ENCODE assay signal across 27 cellular contexts in the genomic region with DNA sequence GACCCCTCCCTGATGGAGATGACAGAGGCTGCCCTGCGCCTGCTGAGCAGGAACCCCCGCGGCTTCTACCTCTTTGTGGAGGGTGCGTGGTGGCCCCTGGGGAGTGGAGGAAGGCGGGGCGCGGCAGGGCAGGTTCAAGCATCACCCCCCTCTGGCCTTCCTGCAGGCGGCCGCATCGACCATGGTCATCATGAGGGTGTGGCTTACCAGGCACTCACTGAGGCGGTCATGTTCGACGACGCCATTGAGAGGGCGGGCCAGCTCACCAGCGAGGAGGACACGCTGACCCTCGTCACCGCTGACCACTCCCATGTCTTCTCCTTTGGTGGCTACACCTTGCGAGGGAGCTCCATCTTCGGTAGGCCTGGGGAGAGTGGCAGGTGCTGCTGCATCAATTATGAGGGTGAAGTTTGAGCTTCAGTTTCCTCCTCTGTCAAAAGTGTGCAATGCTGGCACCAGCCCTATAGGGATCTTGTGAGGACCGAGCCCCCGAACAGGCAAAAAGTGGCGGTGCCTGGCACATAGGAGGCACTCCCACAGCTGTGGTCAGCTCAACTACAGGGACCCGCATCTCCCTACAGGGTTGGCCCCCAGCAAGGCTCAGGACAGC. TPM values are rescaled to one million over a fixed set of nuclear protein-coding genes. Genes with fewer than 3 reads are reported as not detected.
"Had no signal": no experiment of that assay in that cellular context is flagged by ENCODE, and none has a peak within 500 bp of the region (broad histone marks: within the 10 kb centered on the region; RNA-seq: fewer than 3 reads in every experiment).

No MANE protein-coding gene starts in this region.

- H3K4me3 ChIP-seq: left ventricle myocardium inferior, right lobe of liver, stomach, suprapubic skin, tibial nerve, vagina had no signal

- H3K27me3 ChIP-seq: right lobe of liver, vagina had no signal

- H3K27ac ChIP-seq: foreskin keratinocyte, left ventricle myocardium inferior, right lobe of liver, stomach, suprapubic skin, tibial nerve, vagina had no signal

- H3K9me3 ChIP-seq: left ventricle myocardium inferior, right lobe of liver, stomach, suprapubic skin, tibial nerve, vagina had no signal

- H3K4me1 ChIP-seq: foreskin keratinocyte, left ventricle myocardium inferior, right lobe of liver, stomach, suprapubic skin, tibial nerve, vagina had no signal

- H3K4me1 Mint-ChIP-seq: activated CD4-positive, alpha-beta T cell treated with anti-CD3 and anti-CD28 coated beads, Interleukin-2, amount 10 ng/mL, durations not matched to agents 24 days and 14 days; activated naive CD8-positive, alpha-beta T cell treated with anti-CD3 and anti-CD28 coated beads, Interleukin-2, amount 50 U/mL, for 24 hours; stimulated activated memory B cell treated with anti-CD40 and anti-IgM and Interleukin-4, amounts not matched to agents 10 μg/mL and 1 μg/mL and 100 μg/mL, for 72 hours had no signal

- H3K36me3 ChIP-seq: left ventricle myocardium inferior, right lobe of liver, stomach, suprapubic skin, tibial nerve, vagina had no signal

- H3K36me3 Mint-ChIP-seq: stimulated activated memory B cell treated with anti-CD40 and anti-IgM and Interleukin-4, amounts not matched to agents 10 μg/mL and 1 μg/mL and 100 μg/mL, for 72 hours had no signal

- DNase-seq: activated CD4-positive, alpha-beta T cell treated with anti-CD3 and anti-CD28 coated beads, Interleukin-2, amount 10 ng/mL, durations not matched to agents 24 days and 14 days; activated CD8-positive, alpha-beta T cell treated with anti-CD3 and anti-CD28 coated beads for 36 hours; activated naive CD4-positive, alpha-beta T cell treated with anti-CD3 and anti-CD28 coated beads for 36 hours; activated naive CD8-positive, alpha-beta T cell treated with anti-CD3 and anti-CD28 coated beads, Interleukin-2, amount 50 U/mL, for 24 hours; activated T-cell treated with anti-CD3 and anti-CD28 coated beads, Interleukin-2, amount 50 U/mL, for 1 hour; dermis blood vessel endothelial cell; effector CD8-positive, alpha-beta T cell; foreskin keratinocyte; left ventricle myocardium inferior; mammary epithelial cell; occipital lobe; small intestine; stimulated activated CD4-positive, alpha-beta T cell treated with anti-CD3 and anti-CD28 coated beads, Interleukin-15, amount 100 ng/mL, for 24 hours; stomach had no signal

- H3K27ac Mint-ChIP-seq: activated CD4-positive, alpha-beta T cell treated with anti-CD3 and anti-CD28 coated beads, Interleukin-2, amount 10 ng/mL, durations not matched to agents 24 days and 14 days; activated CD8-positive, alpha-beta T cell treated with anti-CD3 and anti-CD28 coated beads for 36 hours; activated naive CD4-positive, alpha-beta T cell treated with anti-CD3 and anti-CD28 coated beads for 36 hours; activated naive CD8-positive, alpha-beta T cell treated with anti-CD3 and anti-CD28 coated beads, Interleukin-2, amount 50 U/mL, for 24 hours; activated T-helper 2 cell treated with anti-CD3 and anti-CD28 coated beads, Interferon-gamma antibody, Interleukin-2, Interleukin-4, amounts not matched to agents 10 μg/mL and 5 μg/mL and 100 μg/mL, durations not matched to agents 14 hours and 24 hours and 36 hours; stimulated activated memory B cell treated with anti-CD40 and anti-IgM and Interleukin-4, amounts not matched to agents 10 μg/mL and 1 μg/mL and 100 μg/mL, for 72 hours had no signal

- ATAC-seq: activated CD8-positive, alpha-beta T cell treated with anti-CD3 and anti-CD28 coated beads for 36 hours; activated naive CD8-positive, alpha-beta T cell treated with anti-CD3 and anti-CD28 coated beads, Interleukin-2, amount 50 U/mL, for 24 hours; foreskin keratinocyte; right lobe of liver; stimulated activated memory B cell treated with anti-CD40 and anti-IgM and Interleukin-4, amounts not matched to agents 10 μg/mL and 1 μg/mL and 100 μg/mL, for 72 hours had no signal

- H3K4me3 Mint-ChIP-seq: activated CD4-positive, alpha-beta T cell treated with anti-CD3 and anti-CD28 coated beads, Interleukin-2, amount 10 ng/mL, durations not matched to agents 24 days and 14 days; activated CD8-positive, alpha-beta T cell treated with anti-CD3 and anti-CD28 coated beads for 36 hours; activated naive CD4-positive, alpha-beta T cell treated with anti-CD3 and anti-CD28 coated beads for 36 hours; activated naive CD8-positive, alpha-beta T cell treated with anti-CD3 and anti-CD28 coated beads, Interleukin-2, amount 50 U/mL, for 24 hours; stimulated activated memory B cell treated with anti-CD40 and anti-IgM and Interleukin-4, amounts not matched to agents 10 μg/mL and 1 μg/mL and 100 μg/mL, for 72 hours had no signal

- H3K9me3 Mint-ChIP-seq: activated CD4-positive, alpha-beta T cell treated with anti-CD3 and anti-CD28 coated beads, Interleukin-2, amount 10 ng/mL, durations not matched to agents 24 days and 14 days; activated CD8-positive, alpha-beta T cell treated with anti-CD3 and anti-CD28 coated beads for 36 hours; activated naive CD4-positive, alpha-beta T cell treated with anti-CD3 and anti-CD28 coated beads for 36 hours; activated naive CD8-positive, alpha-beta T cell treated with anti-CD3 and anti-CD28 coated beads, Interleukin-2, amount 50 U/mL, for 24 hours; activated T-helper 2 cell treated with anti-CD3 and anti-CD28 coated beads, Interferon-gamma antibody, Interleukin-2, Interleukin-4, amounts not matched to agents 10 μg/mL and 5 μg/mL and 100 μg/mL, durations not matched to agents 14 hours and 24 hours and 36 hours; stimulated activated memory B cell treated with anti-CD40 and anti-IgM and Interleukin-4, amounts not matched to agents 10 μg/mL and 1 μg/mL and 100 μg/mL, for 72 hours had no signal

RNA-seq across cellular contexts. Expression of gene ALPI, which starts 2.2 kb away (rescaled TPM):
- total RNA-seq: activated CD4-positive, alpha-beta T cell treated with anti-CD3 and anti-CD28 coated beads, Interleukin-2, amount 10 ng/mL, durations not matched to agents 24 days and 14 days; activated CD8-positive, alpha-beta T cell treated with anti-CD3 and anti-CD28 coated beads for 36 hours; activated naive CD4-positive, alpha-beta T cell treated with anti-CD3 and anti-CD28 coated beads for 36 hours; activated T-helper 2 cell treated with anti-CD3 and anti-CD28 coated beads, Interferon-gamma antibody, Interleukin-2, Interleukin-4, amounts not matched to agents 10 μg/mL and 5 μg/mL and 100 μg/mL, durations not matched to agents 14 hours and 24 hours and 36 hours; cerebellum; dermis blood vessel endothelial cell; foreskin keratinocyte; kidney epithelial cell; left ventricle myocardium inferior; mammary epithelial cell; mononuclear cell; myocyte; occipital lobe; suprapubic skin; T-helper 2 cell treated with Interferon-gamma antibody and Interleukin-4, amounts not matched to agents 100 ng/mL and 5 ng/mL, for 36 hours; tibial nerve; vagina had no signal
- polyA plus RNA-seq: esophagus, foreskin keratinocyte, mammary epithelial cell, neural cell, stomach had no signal

RNA-seq across cellular contexts. Expression of gene ECEL1, which starts 29.5 kb away (rescaled TPM):
- total RNA-seq: dermis blood vessel endothelial cell, foreskin keratinocyte, left ventricle myocardium inferior, mammary epithelial cell, mononuclear cell, myocyte, vagina had no signal
- polyA plus RNA-seq: foreskin keratinocyte, mammary epithelial cell had no signal

RNA-seq across cellular contexts. Expression of gene ALPG, which starts 51.5 kb away (rescaled TPM):
- total RNA-seq: activated CD4-positive, alpha-beta T cell treated with anti-CD3 and anti-CD28 coated beads, Interleukin-2, amount 10 ng/mL, durations not matched to agents 24 days and 14 days; activated CD8-positive, alpha-beta T cell treated with anti-CD3 and anti-CD28 coated beads for 36 hours; activated naive CD4-positive, alpha-beta T cell treated with anti-CD3 and anti-CD28 coated beads for 36 hours; activated T-helper 2 cell treated with anti-CD3 and anti-CD28 coated beads, Interferon-gamma antibody, Interleukin-2, Interleukin-4, amounts not matched to agents 10 μg/mL and 5 μg/mL and 100 μg/mL, durations not matched to agents 14 hours and 24 hours and 36 hours; cerebellum; dermis blood vessel endothelial cell; foreskin keratinocyte; kidney epithelial cell; left ventricle myocardium inferior; mammary epithelial cell; mononuclear cell; myocyte; occipital lobe; right lobe of liver; stomach; suprapubic skin; T-helper 2 cell treated with Interferon-gamma antibody and Interleukin-4, amounts not matched to agents 100 ng/mL and 5 ng/mL, for 36 hours; tibial nerve; vagina had no signal
- polyA plus RNA-seq: esophagus, foreskin keratinocyte, neural cell, stomach had no signal
